Comparison of ENCODE assay signal across 17 cellular contexts in genomic region chr4:3393171-3393570, GRCh38. TPM values are rescaled to one million over a fixed set of nuclear protein-coding genes. Genes with fewer than 3 reads are reported as not detected.
DNase-seq lines count a peak whose midpoint lies in the region; ATAC-seq and TF ChIP-seq lines count a peak whose summit lies in the region.
"Had no signal": no experiment of that assay in that cellular context is flagged by ENCODE, and none has a peak within 500 bp of the region (broad histone marks: within the 10 kb centered on the region; RNA-seq: fewer than 3 reads in every experiment).

No MANE protein-coding gene starts in this region.

- no peak overlapping the region for H2BK12ac ChIP-seq in mesenchymal stem cell (ENCODE audit: low read length in 2 of 2)

- H3K4ac ChIP-seq in mesenchymal stem cell (ENCODE audit: low read depth in 1 of 2, low read length in 2 of 2) = no peak overlapping the region

- H2AFZ ChIP-seq in mesenchymal stem cell (ENCODE audit: low read depth, low read length) (no peak overlapping the region), GM23338 (no peak overlapping the region)
- H2AFZ ChIP-seq: GM23248 had no signal

- no peak overlapping the region for H2BK5ac ChIP-seq in mesenchymal stem cell (ENCODE audit: low read depth, low read length, poor library complexity, severe bottlenecking)

- H2AK5ac ChIP-seq in mesenchymal stem cell (ENCODE audit: low read length, severe bottlenecking) = peak overlapping the region; percentile 52

- no peak overlapping the region for H4K91ac ChIP-seq in mesenchymal stem cell (ENCODE audit: low read length)

- H4K8ac ChIP-seq in mesenchymal stem cell (ENCODE audit: low read length) = no peak overlapping the region

- H3K9me3 Mint-ChIP-seq in type B pancreatic cell = peaks cover 5% of the 10 kb centered on the region
- H3K9me3 Mint-ChIP-seq in Caco-2 (ENCODE audit: unreplicated experiment) = no peaks in the 10 kb centered on the region
- H3K9me3 Mint-ChIP-seq in GM23338 = peaks cover 7% of the 10 kb centered on the region; the same call in 2 of the 3 replicates
- H3K9me3 Mint-ChIP-seq: CD14-positive monocyte had no signal

- H3K36me3 ChIP-seq in H7 (replicated peaks; ENCODE audit: control insufficient read depth, insufficient read depth, low read length) = no peaks in the 10 kb centered on the region
- H3K36me3 ChIP-seq in mesenchymal stem cell (ENCODE audit: control insufficient read depth in 1 of 2, insufficient read depth in 2 of 2, low read depth in 1 of 2, low read length in 2 of 2) = peaks cover 0 to 4% of the 10 kb centered on the region in 2 experiments
- no peaks in the 10 kb centered on the region for H3K36me3 ChIP-seq in Caco-2 (ENCODE audit: control insufficient read depth, insufficient read depth, low read length)
- no peaks in the 10 kb centered on the region for H3K36me3 ChIP-seq in GM23338 (ENCODE audit: insufficient read depth)
- H3K36me3 ChIP-seq: HAP-1 had no signal

- H3K4me1 Mint-ChIP-seq in type B pancreatic cell (ENCODE audit: unreplicated experiment) = peaks cover 33% of the 10 kb centered on the region
- H3K4me1 Mint-ChIP-seq in Caco-2 (ENCODE audit: low read depth, unreplicated experiment) = no peaks in the 10 kb centered on the region
- peaks cover 36% of the 10 kb centered on the region for H3K4me1 Mint-ChIP-seq in GM23338
- H3K4me1 Mint-ChIP-seq: CD8-positive, alpha-beta memory T cell had no signal

- peaks cover 13% of the 10 kb centered on the region for H3K36me3 Mint-ChIP-seq in type B pancreatic cell
- H3K36me3 Mint-ChIP-seq in Caco-2 (ENCODE audit: insufficient read depth, unreplicated experiment) = peaks cover 10% of the 10 kb centered on the region
- peaks cover 7% of the 10 kb centered on the region; the same call in 1 of the 3 replicates for H3K36me3 Mint-ChIP-seq in GM23338 (ENCODE audit: low read depth)
- H3K36me3 Mint-ChIP-seq: CD8-positive, alpha-beta memory T cell had no signal

- ATAC-seq in GM18909 (IDR thresholded peaks at IDR 0.05; ENCODE audit: poor library complexity, unreplicated experiment) (no peak), GM23338 (no peak)
- ATAC-seq: A549, HepG2 had no signal

- no peak overlapping the region for H2BK15ac ChIP-seq in mesenchymal stem cell (ENCODE audit: low read depth, poor library complexity, severe bottlenecking)

- 92% methylated on average over 8 of the region's 8 CpGs for WGBS in mesenchymal stem cell

- no peak overlapping the region for H3K23ac ChIP-seq in mesenchymal stem cell (ENCODE audit: low read length in 2 of 2)

- BruUV-seq in Caco-2 (replicated peaks; lab: Mats Ljungman, UMichigan) = no TSS peak

- intact Hi-C loops in Caco-2 (cut with micrococcal nuclease; ENCODE audit: unreplicated experiment) = no loop called here

- H3K9me3 ChIP-seq in mesenchymal stem cell (ENCODE audit: control insufficient read depth, low read length) (peaks cover 6% of the 10 kb centered on the region), Caco-2 (no peaks in the 10 kb centered on the region)
- H3K9me3 ChIP-seq: A549, HAP-1 had no signal

- no peak overlapping the region for H3K18ac ChIP-seq in mesenchymal stem cell (ENCODE audit: low read depth in 1 of 2, low read length in 2 of 2)

- H3K4me2 ChIP-seq in mesenchymal stem cell (ENCODE audit: low read length, poor library complexity, severe bottlenecking) = no peak overlapping the region
- H3K4me2 ChIP-seq in GM23338 = no peak overlapping the region
- H3K4me2 ChIP-seq: A549 had no signal

- no peak overlapping the region for H3K14ac ChIP-seq in mesenchymal stem cell (ENCODE audit: low read length in 2 of 2)

- H3K27ac ChIP-seq in mesenchymal stem cell (ENCODE audit: low read length, poor library complexity, severe bottlenecking) (no peak overlapping the region), GM23338 (ENCODE audit: low read depth) (no peak overlapping the region)
- H3K27ac ChIP-seq: A549, GM23248 had no signal

- H3K4me3 ChIP-seq in H7 (ENCODE audit: insufficient read depth, low read depth, low read length) (no peak overlapping the region), mesenchymal stem cell (ENCODE audit: insufficient read depth in 1 of 2, low read depth in 1 of 2, low read length in 2 of 2) (no peak overlapping the region), Caco-2 (ENCODE audit: low read depth, low read length) (no peak overlapping the region), GM23338 (no peak overlapping the region)
- H3K4me3 ChIP-seq: A549, GM23248, HAP-1 had no signal

- H3K4me3 Mint-ChIP-seq in type B pancreatic cell = no peak overlapping the region
- no peak overlapping the region for H3K4me3 Mint-ChIP-seq in Caco-2 (ENCODE audit: unreplicated experiment)
- H3K4me3 Mint-ChIP-seq in GM23338 = no peak overlapping the region
- H3K4me3 Mint-ChIP-seq: CD8-positive, alpha-beta memory T cell had no signal

- H3K4me1 ChIP-seq in mesenchymal stem cell (ENCODE audit: control insufficient read depth, insufficient read depth, low read depth, low read length) (peaks cover 30% of the 10 kb centered on the region), Caco-2 (no peaks in the 10 kb centered on the region), GM23338 (ENCODE audit: insufficient read depth) (peaks cover 18% of the 10 kb centered on the region)
- H3K4me1 ChIP-seq: A549, HAP-1 had no signal

- no peak overlapping the region for H3K9ac ChIP-seq in mesenchymal stem cell (ENCODE audit: low read length)
- H3K9ac ChIP-seq: GM23248 had no signal

- H3K27me3 Mint-ChIP-seq in type B pancreatic cell = peaks cover 3% of the 10 kb centered on the region
- no peaks in the 10 kb centered on the region for H3K27me3 Mint-ChIP-seq in Caco-2 (ENCODE audit: insufficient read depth, unreplicated experiment)
- peaks cover 5% of the 10 kb centered on the region for H3K27me3 Mint-ChIP-seq in GM23338 (ENCODE audit: insufficient read depth, low read depth, poor library complexity)

- H3K9me2 ChIP-seq in GM23338 (ENCODE audit: insufficient read depth) = no peaks in the 10 kb centered on the region

- POLR2A ChIA-PET in Caco-2 (lab: Charles Lee) = no interaction called here

- no peaks in the 10 kb centered on the region for H3K79me2 ChIP-seq in GM23338 (replicated peaks; ENCODE audit: insufficient read depth)

- H3K27ac Mint-ChIP-seq in type B pancreatic cell = no peak overlapping the region
- H3K27ac Mint-ChIP-seq in Caco-2 (ENCODE audit: unreplicated experiment) = no peak overlapping the region
- no peak overlapping the region for H3K27ac Mint-ChIP-seq in GM23338
- H3K27ac Mint-ChIP-seq: CD14-positive monocyte had no signal

- H4K20me1 ChIP-seq in GM23338 (replicated peaks; ENCODE audit: insufficient read depth) = no peaks in the 10 kb centered on the region

- H3K79me1 ChIP-seq in mesenchymal stem cell (replicated peaks; ENCODE audit: low read length, poor library complexity, severe bottlenecking) = peaks cover 19% of the 10 kb centered on the region

- DNase-seq in GM13976 (ENCODE audit: low spot score) (peak; percentile 18), H7 (peak; percentile 36), mesenchymal stem cell (no peak), type B pancreatic cell (ENCODE audit: extremely low spot score, unreplicated experiment) (peak; percentile 52), Caco-2 (no peak), GM23338 (ENCODE audit: low spot score) (no peak)
- DNase-seq: CD8-positive, alpha-beta memory T cell; DMS53; GF-D8; GM23248 had no signal

- H3F3A ChIP-seq in GM23338 (replicated peaks; ENCODE audit: low read depth) = no peaks in the 10 kb centered on the region

- H3K27me3 ChIP-seq in H7 (ENCODE audit: control insufficient read depth, insufficient read depth, low read length) = no peaks in the 10 kb centered on the region
- H3K27me3 ChIP-seq in mesenchymal stem cell (ENCODE audit: control insufficient read depth in 1 of 2, insufficient read depth in 1 of 2, low read length in 2 of 2) = no peaks in the 10 kb centered on the region
- no peaks in the 10 kb centered on the region for H3K27me3 ChIP-seq in Caco-2 (replicated peaks; ENCODE audit: control insufficient read depth, insufficient read depth, low read length)
- H3K27me3 ChIP-seq in GM23338 (ENCODE audit: insufficient read depth) = no peaks in the 10 kb centered on the region

- CTCF ChIA-PET in Caco-2 (lab: Charles Lee) = no interaction called here

- H2BK120ac ChIP-seq in mesenchymal stem cell (ENCODE audit: low read depth, low read length) = no peak overlapping the region

- in situ Hi-C loops in GM13976 (cut with MboI; ENCODE audit: low sequenced_read_pairs, unreplicated experiment) = no loop called here

- no peak for TF ChIP-seq CTCF in GM13976 (IDR thresholded peaks at IDR 0.05; ENCODE audit: borderline replicate concordance, control extremely low read depth, extremely low read depth, insufficient read depth, missing control alignments)
- TF ChIP-seq CTCF in type B pancreatic cell (conservative IDR thresholded peaks at IDR 0.05) = no peak
- no peak for TF ChIP-seq CTCF in Caco-2 (IDR thresholded peaks at IDR 0.05; ENCODE audit: insufficient read depth in 1 of 2, low read depth in 1 of 2, low read length in 1 of 2, severe bottlenecking in 1 of 2, unreplicated experiment in 1 of 2)
- TF ChIP-seq CTCF in GM23338 (conservative IDR thresholded peaks at IDR 0.05; ENCODE audit: low read depth in 2 of 2) = no peak

TF ChIP-seq in GM23338, 12 proteins besides CTCF, POLR2A, EP300 and RAD21:
- TF ChIP-seq NANOG (IDR thresholded peaks at IDR 0.05; ENCODE audit: borderline replicate concordance) = no peak

RNA-seq across cellular contexts. Expression of gene HGFAC, which starts 48.6 kb away (rescaled TPM):
- total RNA-seq in H7 (2014; rRNA removed; shearing (Covaris generic)) = 0.03 and 1.1 TPM in 2 replicates
- 0.10 TPM for polyA plus RNA-seq in mesenchymal stem cell (2013, experiment 1 of 2)
- 0.01 TPM for polyA plus RNA-seq in mesenchymal stem cell (2013, experiment 2 of 2)
- 1.2 and 2.4 TPM in 2 replicates for total RNA-seq in type B pancreatic cell (ENCODE audit: low replicate concordance)
- 0.48 and 0.79 TPM in 2 replicates for total RNA-seq in Caco-2 (2022)
- total RNA-seq in GM23338 (2014; rRNA removed; shearing (Covaris generic)) = 0.94 TPM in 1 of 2 replicates, not detected in the other
- polyA plus RNA-seq in GM23338 (2016; fragmentation: Nextera tagmentation; extraction: Ambion mirVana) = not detected in 2 replicates
- total RNA-seq: CD8-positive, alpha-beta memory T cell; GM23248 had no signal
- polyA plus RNA-seq: AG04450; BJ; CD14-positive monocyte; CD8-positive, alpha-beta memory T cell; GM23248 had no signal

Comparison
In these comparisons a context has a peak if more than half of its experiments do, and no peak if none do; other contexts are left out.
1. DNase-seq: peak in GM13976 (single experiment), H7 (single experiment) and type B pancreatic cell (single experiment); none in mesenchymal stem cell (single experiment), Caco-2 (0 of 2) and GM23338 (single experiment).